1 cellular context compared by ENCODE assay signal in genomic region chr1:224769987-224770693, GRCh38.
TF ChIP-seq lines count a peak whose summit lies in the region.

No MANE protein-coding gene starts in this region.

TF ChIP-seq in SK-N-SH, 30 proteins besides CTCF, POLR2A, EP300 and RAD21 (continued from another document):
- TF ChIP-seq MAX (IDR thresholded peaks at IDR 0.05; ENCODE audit: low read depth) = no peak
- no peak for TF ChIP-seq USF2 (IDR thresholded peaks at IDR 0.05; ENCODE audit: borderline replicate concordance, low read depth, low read length)
- TF ChIP-seq YY1 (IDR thresholded peaks at IDR 0.05; ENCODE audit: low read depth) = no peak
- TF ChIP-seq GATA2 (CRISPR knock-in tag; IDR thresholded peaks at IDR 0.05) = no peak
- peak; percentile 69 for TF ChIP-seq TCF12 (IDR thresholded peaks at IDR 0.05)
